Comparison of ENCODE assay signal across 21 cellular contexts in genomic region chr5:131677115-131677514, GRCh38. TPM values are rescaled to one million over a fixed set of nuclear protein-coding genes. Genes with fewer than 3 reads are reported as not detected.
A peak's percentile ranks its signal among the peaks of the same experiment; 100 is the strongest.
DNase-seq lines count a peak whose midpoint lies in the region; ATAC-seq, FAIRE-seq and TF ChIP-seq lines count a peak whose summit lies in the region.
"Had no signal": no experiment of that assay in that cellular context is flagged by ENCODE, and none has a peak within 500 bp of the region (broad histone marks: within the 10 kb centered on the region; RNA-seq: fewer than 3 reads in every experiment).

No MANE protein-coding gene starts in this region.

- in situ Hi-C loops in HepG2 (cut with HindIII; ENCODE audit: extremely low pct_ligation_motif_present, low pct_unique_long_range_greater_than_20kb), result no loop called here

- no peak for FAIRE-seq in HepG2 (lab: Jason Lieb, UNC)
- FAIRE-seq: A549, G401.6 had no signal

- H4K20me1 ChIP-seq in HepG2 (ENCODE audit: insufficient read depth, low read length) (no peaks in the 10 kb centered on the region), neural progenitor cell (ENCODE audit: low read depth) (no peaks in the 10 kb centered on the region)

- CTCF ChIA-PET in HepG2 (lab: Yijun Ruan, JAX; ENCODE audit: low intra/inter-chr PET ratio, low total read pairs), result no interaction called here

- no peak for TF ChIP-seq CTCF in liver (IDR thresholded peaks at IDR 0.05; ENCODE audit: low read depth, low read length, missing input control)
- TF ChIP-seq CTCF in HepG2 (CRISPR knock-in tag; IDR thresholded peaks at IDR 0.05), result no peak
- TF ChIP-seq CTCF in neutrophil (IDR thresholded peaks at IDR 0.05), result no peak
- TF ChIP-seq CTCF in chondrocyte (IDR thresholded peaks at IDR 0.05), result no peak
- TF ChIP-seq CTCF in neural progenitor cell (IDR thresholded peaks at IDR 0.05), result no peak

- H3K36me3 Mint-ChIP-seq in chondrocyte (ENCODE audit: low read depth) (peaks cover 28% of the 10 kb centered on the region), neural progenitor cell (peaks cover 28% of the 10 kb centered on the region)

- H3K4me1 ChIP-seq in liver (ENCODE audit: control insufficient read depth in 4 of 4, insufficient read depth in 4 of 4, low read length in 3 of 4), result peaks cover 0 to 13% (median 1%) of the 10 kb centered on the region in 4 donors
- H3K4me1 ChIP-seq in HepG2 (ENCODE audit: insufficient read depth, low read length), result 0 out of 2 replicates have a peak, but pooled peaks cover 4% of the 10 kb centered on the region
- H3K4me1 ChIP-seq in neutrophil (ENCODE audit: control insufficient read depth in 1 of 2, insufficient read depth in 1 of 2, low read depth in 1 of 2, low read length in 1 of 2), result peaks cover 57 to 68% of the 10 kb centered on the region in 2 experiments
- peaks cover 5% of the 10 kb centered on the region for H3K4me1 ChIP-seq in neural progenitor cell
- H3K4me1 ChIP-seq: Peyer's patch had no signal

- no peak for ATAC-seq in HepG2
- ATAC-seq: A549 had no signal

- peaks cover 17% of the 10 kb centered on the region for H3K4me1 Mint-ChIP-seq in chondrocyte (ENCODE audit: low read depth)
- H3K4me1 Mint-ChIP-seq in neural progenitor cell, result peaks cover 5% of the 10 kb centered on the region

- H3K27ac Mint-ChIP-seq in chondrocyte (ENCODE audit: unreplicated experiment) (no peak overlapping the region), neural progenitor cell (no peak overlapping the region)

- POLR2A ChIA-PET in HepG2 (lab: Yijun Ruan, JAX), result no interaction called here

- no peak for TF ChIP-seq POLR2A in HepG2 (IDR thresholded peaks at IDR 0.05; ENCODE audit: insufficient read depth in 1 of 2, low read depth in 2 of 2, low read length in 2 of 2)

- DNase-seq in HepG2 (ENCODE audit: low spot score), result no peak
- peak; percentile 10 for DNase-seq in epithelial cell of prostate (ENCODE audit: low read depth, low spot score)
- DNase-seq in stimulated activated CD4-positive, alpha-beta T cell treated with anti-CD3 and anti-CD28 coated beads, Interleukin-4, amount 100 ng/mL, for 4 hours, result no peak
- no peak for DNase-seq in chondrocyte (ENCODE audit: low spot score)
- DNase-seq in neural progenitor cell (ENCODE audit: low spot score), result no peak
- DNase-seq: C1 segment of cervical spinal cord, DND-41, GOT3, Karpas-422, MG63, NCI-H1092, NCI-H1694, NCI-H2107, NCI-H2227 treated with DMSO at 0.1 percent for 48 hours, NCI-H524 treated with DMSO at 0.1 percent for 48 hours, Peyer's patch, Right ventricle myocardium superior had no signal

- H3K9ac ChIP-seq in liver (ENCODE audit: low read depth in 1 of 2, low read length in 2 of 2), result no peak overlapping the region
- H3K9ac ChIP-seq in HepG2 (ENCODE audit: insufficient read depth, low read depth, low read length), result no peak overlapping the region
- H3K9ac ChIP-seq in neural progenitor cell, result no peak overlapping the region

- no peaks in the 10 kb centered on the region for H3F3A ChIP-seq in neural progenitor cell (ENCODE audit: low read depth)

- H3K27me3 Mint-ChIP-seq in chondrocyte (ENCODE audit: low read depth) (no peaks in the 10 kb centered on the region), neural progenitor cell (ENCODE audit: insufficient read depth, low read depth) (no peaks in the 10 kb centered on the region)

- H3K9me3 Mint-ChIP-seq in chondrocyte (ENCODE audit: low read depth) (no peaks in the 10 kb centered on the region), neural progenitor cell (no peaks in the 10 kb centered on the region)

- peaks cover 2% of the 10 kb centered on the region for H3K79me2 ChIP-seq in HepG2 (ENCODE audit: insufficient read depth, low read length)
- H3K79me2 ChIP-seq in neural progenitor cell (ENCODE audit: low read depth), result no peaks in the 10 kb centered on the region

- TF ChIP-seq RAD21 in liver (IDR thresholded peaks at IDR 0.05) (no peak), HepG2 (CRISPR knock-in tag; IDR thresholded peaks at IDR 0.05) (no peak)

- TF ChIP-seq EP300 in HepG2 (IDR thresholded peaks at IDR 0.05; ENCODE audit: low read depth in 2 of 2, low read length in 2 of 2) (no peak), HepG2 (CRISPR knock-in tag; IDR thresholded peaks at IDR 0.05; ENCODE audit: borderline replicate concordance) (no peak)

- H3K4me2 ChIP-seq in HepG2 (ENCODE audit: low read depth, low read length) (no peak overlapping the region), neural progenitor cell (no peak overlapping the region)
- H3K4me2 ChIP-seq: A549 had no signal

- H3K4me3 ChIP-seq in liver (ENCODE audit: low read depth in 1 of 3, low read length in 3 of 3) (no peak overlapping the region), HepG2 (replicated peaks in 1 of 3; ENCODE audit: insufficient read depth in 1 of 3, low read depth in 2 of 3, low read length in 3 of 3) (no peak overlapping the region), neutrophil (ENCODE audit: low read depth in 1 of 2, low read length in 1 of 2) (no peak overlapping the region), neural progenitor cell (no peak overlapping the region)
- H3K4me3 ChIP-seq: A549, MG63, Peyer's patch had no signal

- intact Hi-C loops in HepG2 (cut with micrococcal nuclease; ENCODE audit: unreplicated experiment), result no loop called here

- H2AFZ ChIP-seq in HepG2 (ENCODE audit: low read length) (no peak overlapping the region), neural progenitor cell (replicated peaks) (no peak overlapping the region)

- no peaks in the 10 kb centered on the region for H3K9me3 ChIP-seq in liver (ENCODE audit: control insufficient read depth in 4 of 4, low read length in 3 of 4)
- H3K9me3 ChIP-seq in HepG2 (ENCODE audit: low read length), result no peaks in the 10 kb centered on the region
- H3K9me3 ChIP-seq in neutrophil, result no peaks in the 10 kb centered on the region
- no peaks in the 10 kb centered on the region for H3K9me3 ChIP-seq in neural progenitor cell (ENCODE audit: low read depth)
- H3K9me3 ChIP-seq: A549, MG63, Peyer's patch had no signal

- H3K4me3 Mint-ChIP-seq in chondrocyte (ENCODE audit: unreplicated experiment) (no peak overlapping the region), neural progenitor cell (no peak overlapping the region)

- BruUV-seq in HepG2 (replicated peaks; lab: Mats Ljungman, UMichigan), result no TSS peak

- 42% methylated on average over 3 of the region's 3 CpGs for WGBS in liver
- WGBS in HepG2 (ENCODE audit: low lambda C conversion rate), result 95% methylated on average over 3 of the region's 3 CpGs

- H3K27me3 ChIP-seq in liver (ENCODE audit: control insufficient read depth in 4 of 4, insufficient read depth in 4 of 4, low read length in 3 of 4), result no peaks in the 10 kb centered on the region
- no peaks in the 10 kb centered on the region for H3K27me3 ChIP-seq in HepG2 (ENCODE audit: control insufficient read depth in 1 of 2, insufficient read depth in 2 of 2, low read length in 2 of 2)
- no peaks in the 10 kb centered on the region for H3K27me3 ChIP-seq in neutrophil
- H3K27me3 ChIP-seq in neural progenitor cell, result no peaks in the 10 kb centered on the region
- H3K27me3 ChIP-seq: MG63, Peyer's patch had no signal

- H3K27ac ChIP-seq in liver (ENCODE audit: low read depth in 1 of 2, low read length in 2 of 2) (peak overlapping the region in 1 of 2 donors; percentile 3), HepG2 (ENCODE audit: extremely low read length, insufficient read depth, low read length) (no peak overlapping the region), epithelial cell of prostate (no peak overlapping the region), neutrophil (peak overlapping the region; percentile 75), neural progenitor cell (no peak overlapping the region)
- H3K27ac ChIP-seq: A549, Peyer's patch had no signal

- H3K36me3 ChIP-seq in liver (ENCODE audit: control insufficient read depth in 4 of 4, insufficient read depth in 3 of 4, low read depth in 1 of 4, low read length in 3 of 4) (peaks cover 1 to 28% (median 7%) of the 10 kb centered on the region in 4 donors), HepG2 (replicated peaks in 1 of 2; ENCODE audit: control insufficient read depth in 1 of 2, insufficient read depth in 2 of 2, low read length in 2 of 2) (peaks cover 11 to 61% of the 10 kb centered on the region in 2 experiments), neutrophil (peaks cover 23% of the 10 kb centered on the region), neural progenitor cell (no peaks in the 10 kb centered on the region)

TF ChIP-seq in liver, 16 proteins besides CTCF, POLR2A, EP300 and RAD21 (continues in another document):
- no peak for TF ChIP-seq SP1 (IDR thresholded peaks at IDR 0.05)
- TF ChIP-seq EGR1 (IDR thresholded peaks at IDR 0.05; ENCODE audit: low read depth in 2 of 2), result peak in 1 of 2 donors; percentile 17
- TF ChIP-seq FOXA2 (IDR thresholded peaks at IDR 0.05), result peak; percentile 49

TF ChIP-seq in HepG2, 621 proteins besides CTCF, POLR2A, EP300 and RAD21:
- no peak for TF ChIP-seq PHF20 (CRISPR knock-in tag; IDR thresholded peaks at IDR 0.05)
- TF ChIP-seq MTF1 (CRISPR knock-in tag; IDR thresholded peaks at IDR 0.05), result no peak

RNA-seq across cellular contexts. Expression of gene RAPGEF6, which starts 42.1 kb away (rescaled TPM):
- total RNA-seq in liver (10 to 100 TPM; 14.7 to 16.1 TPM), HepG2 (2016; rRNA removed; fragmentation: Illumina TruSeq; extraction: Trizol) (23.3 and 24.6 TPM in 2 replicates), chondrocyte (12.1 to 18.9 TPM (median 13.6 TPM) in 3 replicates), neural progenitor cell (ENCODE audit: low replicate concordance) (15.4 and 18.1 TPM in 2 replicates)
- polyA plus RNA-seq in liver (1 to 10 TPM; 1.7 to 2.4 TPM), HepG2 (2011; rRNA removed) (7.3 and 7.7 TPM in 2 replicates)
- total RNA-seq in HepG2 (2016; cell fraction: cytosol; rRNA removed; fragmentation: Illumina TruSeq; extraction: Trizol; ENCODE audit: low read depth), result 7.5 and 10.7 TPM in 2 replicates
- 20.2 and 24.5 TPM in 2 replicates for total RNA-seq in HepG2 (2016; cell fraction: insoluble cytoplasmic fraction; rRNA removed; fragmentation: Illumina TruSeq; extraction: Trizol)
- total RNA-seq in HepG2 (2016; cell fraction: membrane; rRNA removed; fragmentation: Illumina TruSeq; extraction: Trizol), result 7.0 and 11.4 TPM in 2 replicates
- 45.4 and 49.6 TPM in 2 replicates for total RNA-seq in HepG2 (2016; cell fraction: nucleus; rRNA removed; fragmentation: Illumina TruSeq; extraction: Trizol)
- polyA plus RNA-seq in HepG2 (2011; cell fraction: cytosol; rRNA removed), result 3.5 and 5.4 TPM in 2 replicates
- 8.0 and 8.2 TPM in 2 replicates for polyA plus RNA-seq in HepG2 (2011; cell fraction: nucleus; rRNA removed)
- 7.9 and 14.6 TPM in 2 replicates for polyA plus RNA-seq in HepG2 (2012)
- 0.24 and 0.26 TPM in 2 replicates for polyA plus RNA-seq in HepG2 (2016; cell fraction: cytosol; fragmentation: Illumina TruSeq; extraction: Trizol; ENCODE audit: low read depth)
- 6.9 and 7.6 TPM in 2 replicates for polyA plus RNA-seq in HepG2 (2016; cell fraction: insoluble cytoplasmic fraction; fragmentation: Illumina TruSeq; extraction: Trizol; ENCODE audit: low read depth)
- 0.79 and 1.0 TPM in 2 replicates for polyA plus RNA-seq in HepG2 (2016; cell fraction: membrane; fragmentation: Illumina TruSeq; extraction: Trizol; ENCODE audit: low read depth)
- polyA plus RNA-seq in HepG2 (2016; cell fraction: nucleus; fragmentation: Illumina TruSeq; extraction: Trizol; ENCODE audit: insufficient read depth, low read depth), result 9.7 TPM in 2 replicates
- polyA minus RNA-seq in HepG2 (2011; rRNA and poly(A)+ RNA removed; ENCODE audit: low replicate concordance), result 20.8 and 24.5 TPM in 2 replicates
- 14.7 and 19.0 TPM in 2 replicates for polyA minus RNA-seq in HepG2 (2011; cell fraction: cytosol; rRNA and poly(A)+ RNA removed)
- 125 and 131 TPM in 2 replicates for polyA minus RNA-seq in HepG2 (2011; cell fraction: nucleus; rRNA and poly(A)+ RNA removed)
